12 cellular contexts compared by ENCODE assay signal in genomic region chr4:75848891-75849290, GRCh38. TPM values are rescaled to one million over a fixed set of nuclear protein-coding genes. Genes with fewer than 3 reads are reported as not detected.
A peak's percentile ranks its signal among the peaks of the same experiment; 100 is the strongest.
DNase-seq lines count a peak whose midpoint lies in the region; ATAC-seq and TF ChIP-seq lines count a peak whose summit lies in the region.
"Had no signal": no experiment of that assay in that cellular context is flagged by ENCODE, and none has a peak within 500 bp of the region (broad histone marks: within the 10 kb centered on the region; RNA-seq: fewer than 3 reads in every experiment).

No MANE protein-coding gene starts in this region.

- no peak overlapping the region for H3K4me3 Mint-ChIP-seq in activated CD8-positive, alpha-beta memory T cell treated with anti-CD3 and anti-CD28 coated beads, Interleukin-2, amount 10 ng/mL, durations not matched to agents 7 days and 5 days

- peak; percentile 49 for ATAC-seq in activated CD8-positive, alpha-beta memory T cell treated with anti-CD3 and anti-CD28 coated beads, Interleukin-2, amount 10 ng/mL, durations not matched to agents 7 days and 5 days
- ATAC-seq in HCT116, result no peak

- H3K27ac Mint-ChIP-seq in activated CD8-positive, alpha-beta memory T cell treated with anti-CD3 and anti-CD28 coated beads, Interleukin-2, amount 10 ng/mL, durations not matched to agents 7 days and 5 days, result no peak overlapping the region

- peaks cover 0 to 21% of the 10 kb centered on the region in 2 experiments; a peak in 2 of 4 replicates for H3K4me1 ChIP-seq in HCT116 (ENCODE audit: control insufficient read depth in 1 of 2, insufficient read depth in 2 of 2, low read length in 2 of 2)
- peaks cover 28% of the 10 kb centered on the region for H3K4me1 ChIP-seq in adipocyte (ENCODE audit: control insufficient read depth, insufficient read depth, low read length)
- peaks cover 44% of the 10 kb centered on the region for H3K4me1 ChIP-seq in osteoblast (ENCODE audit: insufficient read depth, low read length)
- no peaks in the 10 kb centered on the region for H3K4me1 ChIP-seq in effector memory CD4-positive, alpha-beta T cell (ENCODE audit: control insufficient read depth, insufficient read depth, low read length, poor library complexity, severe bottlenecking)
- H3K4me1 ChIP-seq in ascending aorta, result peaks cover 0 to 2% of the 10 kb centered on the region in 2 donors

- H3K36me3 ChIP-seq in HCT116 (ENCODE audit: control insufficient read depth in 1 of 2, insufficient read depth in 2 of 2, low read length in 2 of 2) (no peaks in the 10 kb centered on the region), adipocyte (ENCODE audit: control insufficient read depth, insufficient read depth, low read length, severe bottlenecking) (no peaks in the 10 kb centered on the region), osteoblast (ENCODE audit: insufficient read depth, low read length) (no peaks in the 10 kb centered on the region), ascending aorta (no peaks in the 10 kb centered on the region)
- no peaks in the 10 kb centered on the region for H3K36me3 ChIP-seq in effector memory CD4-positive, alpha-beta T cell (ENCODE audit: control insufficient read depth, insufficient read depth, low read length)

- POLR2A ChIA-PET in HCT116 (lab: Charles Lee), result no interaction called here

- no peaks in the 10 kb centered on the region for H4K20me1 ChIP-seq in HCT116 (ENCODE audit: insufficient read depth)
- no peaks in the 10 kb centered on the region for H4K20me1 ChIP-seq in osteoblast (ENCODE audit: insufficient read depth, low read length)

- H3K27me3 ChIP-seq in HCT116 (ENCODE audit: insufficient read depth, low read length), result no peaks in the 10 kb centered on the region
- H3K27me3 ChIP-seq in adipocyte (replicated peaks; ENCODE audit: control insufficient read depth, insufficient read depth, low read length), result peaks cover 1% of the 10 kb centered on the region
- no peaks in the 10 kb centered on the region for H3K27me3 ChIP-seq in osteoblast (ENCODE audit: insufficient read depth, low read length)
- no peaks in the 10 kb centered on the region for H3K27me3 ChIP-seq in effector memory CD4-positive, alpha-beta T cell (replicated peaks; ENCODE audit: control insufficient read depth, insufficient read depth, low read length, poor library complexity, severe bottlenecking)
- H3K27me3 ChIP-seq in ascending aorta, result no peaks in the 10 kb centered on the region
- H3K27me3 ChIP-seq: body of pancreas had no signal

- no peak for TF ChIP-seq CTCF in HCT116 (IDR thresholded peaks at IDR 0.05 in 2 of 3, conservative IDR thresholded peaks at IDR 0.05 in 1 of 3; ENCODE audit: borderline replicate concordance in 1 of 3, insufficient read depth in 1 of 3, low read depth in 2 of 3, low read length in 2 of 3)
- no peak for TF ChIP-seq CTCF in osteoblast (IDR thresholded peaks at IDR 0.05; ENCODE audit: extremely low read depth, low read depth, low read length)
- TF ChIP-seq CTCF in ascending aorta (IDR thresholded peaks at IDR 0.05), result no peak

- RAD21 ChIA-PET in HCT116 (lab: Charles Lee; ENCODE audit: low non-redundant PET in 1 of 2, low total read pairs in 2 of 2, uncharacterized antibody in 2 of 2, unreplicated experiment in 2 of 2), result no interaction called here

- H3K4me1 Mint-ChIP-seq in activated CD8-positive, alpha-beta memory T cell treated with anti-CD3 and anti-CD28 coated beads, Interleukin-2, amount 10 ng/mL, durations not matched to agents 7 days and 5 days, result peaks cover 19% of the 10 kb centered on the region

- CTCF ChIA-PET in activated CD8-positive, alpha-beta memory T cell treated with anti-CD3 and anti-CD28 coated beads, Interleukin-2, amount 10 ng/mL, durations not matched to agents 7 days and 5 days (lab: Charles Lee), result interaction anchor here (0.9 to 1.9 kb wide), 13 partner anchors 17 to 289 kb away, joined by 3 to 15 read pairs (median 4); no protein-coding TSS in a partner anchor
- CTCF ChIA-PET in HCT116 (lab: Charles Lee), result interaction anchor here (1.0 to 1.6 kb wide), 3 partner anchors 10 to 194 kb away, joined by 3 to 7 read pairs (median 4); no protein-coding TSS in a partner anchor

- H3K9ac ChIP-seq in HCT116 (ENCODE audit: low read length) (no peak overlapping the region), adipocyte (ENCODE audit: low read length) (no peak overlapping the region)

- H3K4me3 ChIP-seq in HCT116 (replicated peaks in 1 of 2; ENCODE audit: low read depth in 1 of 2, low read length in 2 of 2), result no peak overlapping the region
- H3K4me3 ChIP-seq in adipocyte (ENCODE audit: low read length), result no peak overlapping the region
- H3K4me3 ChIP-seq in osteoblast (ENCODE audit: insufficient read depth, low read length), result no peak overlapping the region
- H3K4me3 ChIP-seq in effector memory CD4-positive, alpha-beta T cell (ENCODE audit: insufficient read depth, low read depth, low read length, poor library complexity, severe bottlenecking), result no peak overlapping the region
- H3K4me3 ChIP-seq in ascending aorta, result no peak overlapping the region
- H3K4me3 ChIP-seq: body of pancreas, psoas muscle had no signal

- no TSS peak for BruUV-seq in HCT116 (replicated peaks; lab: Mats Ljungman, UMichigan)

- no peak for DNase-seq in activated CD8-positive, alpha-beta memory T cell treated with anti-CD3 and anti-CD28 coated beads, Interleukin-2, amount 10 ng/mL, durations not matched to agents 7 days and 5 days
- no peak for DNase-seq in activated CD8-positive, alpha-beta memory T cell treated with anti-CD3 and anti-CD28 coated beads, Interleukin-2, amount 50 U/mL, for 48 hours
- DNase-seq in HCT116 (ENCODE audit: low read depth, low spot score) (no peak), adipocyte (ENCODE audit: low read depth) (peak; percentile 22), osteoblast (ENCODE audit: insufficient read length, low spot score, missing footprints) (peak; percentile 38), NCI-H1694 (lab: John Stamatoyannopoulos, UW) (no peak), ascending aorta (ENCODE audit: low spot score in 2 of 2) (no peak)
- no peak for DNase-seq in effector memory CD4-positive, alpha-beta T cell

- intact Hi-C loops in HCT116 (cut with micrococcal nuclease), result loop anchor here (10.0 kb wide), 1 partner anchor 194 kb away; no protein-coding TSS in a partner anchor
- intact Hi-C loops in ascending aorta (cut with DNase I), result loop anchor here (5.0 kb wide), 2 partner anchors 127 to 192 kb away; partner anchors contain the start of gene USO1

- H3K9me2 ChIP-seq in HCT116 (ENCODE audit: insufficient read depth), result no peaks in the 10 kb centered on the region

- TF ChIP-seq POLR2A in HCT116 (IDR thresholded peaks at IDR 0.05; ENCODE audit: borderline replicate concordance, extremely low read depth, insufficient read depth, insufficient read length), result no peak

- TF ChIP-seq RAD21 in HCT116 (IDR thresholded peaks at IDR 0.05; ENCODE audit: low read depth), result no peak

- H3K79me2 ChIP-seq in HCT116 (ENCODE audit: insufficient read depth, low read length) (no peaks in the 10 kb centered on the region), osteoblast (ENCODE audit: insufficient read depth, low read length) (no peaks in the 10 kb centered on the region)

- H3K27ac ChIP-seq in HCT116 (ENCODE audit: low read depth, low read length), result no peak overlapping the region
- peak overlapping the region; percentile 58 for H3K27ac ChIP-seq in osteoblast (ENCODE audit: low read depth, low read length)
- H3K27ac ChIP-seq in effector memory CD4-positive, alpha-beta T cell (ENCODE audit: insufficient read depth, low read length, poor library complexity, severe bottlenecking), result no peak overlapping the region
- no peak overlapping the region for H3K27ac ChIP-seq in ascending aorta
- H3K27ac ChIP-seq: body of pancreas had no signal

- H3K9me3 ChIP-seq in HCT116 (ENCODE audit: control insufficient read depth in 1 of 2, insufficient read depth in 1 of 2, low read depth in 1 of 2, low read length in 2 of 2) (no peaks in the 10 kb centered on the region), adipocyte (ENCODE audit: control insufficient read depth, low read length) (no peaks in the 10 kb centered on the region), osteoblast (ENCODE audit: low read depth, low read length) (no peaks in the 10 kb centered on the region), ascending aorta (no peaks in the 10 kb centered on the region)
- H3K9me3 ChIP-seq in effector memory CD4-positive, alpha-beta T cell (ENCODE audit: control insufficient read depth, low read length), result no peaks in the 10 kb centered on the region
- H3K9me3 ChIP-seq: body of pancreas, psoas muscle had no signal

- no peaks in the 10 kb centered on the region for H3K36me3 Mint-ChIP-seq in activated CD8-positive, alpha-beta memory T cell treated with anti-CD3 and anti-CD28 coated beads, Interleukin-2, amount 10 ng/mL, durations not matched to agents 7 days and 5 days
- H3K36me3 Mint-ChIP-seq: naive B cell had no signal

- H3K4me2 ChIP-seq in HCT116 (ENCODE audit: low read length) (peak overlapping the region; percentile 63; the same call in 1 of the 2 replicates), osteoblast (ENCODE audit: insufficient read depth, low read length) (peak overlapping the region; percentile 60)

- peaks cover 10% of the 10 kb centered on the region for H3K27me3 Mint-ChIP-seq in activated CD8-positive, alpha-beta memory T cell treated with anti-CD3 and anti-CD28 coated beads, Interleukin-2, amount 10 ng/mL, durations not matched to agents 7 days and 5 days

- no peaks in the 10 kb centered on the region for H3K9me3 Mint-ChIP-seq in activated CD8-positive, alpha-beta memory T cell treated with anti-CD3 and anti-CD28 coated beads, Interleukin-2, amount 10 ng/mL, durations not matched to agents 7 days and 5 days (ENCODE audit: low read depth)

- H2AFZ ChIP-seq in HCT116 (ENCODE audit: low read depth, low read length, poor library complexity, severe bottlenecking) (peak overlapping the region; percentile 94), osteoblast (ENCODE audit: low read length) (no peak overlapping the region)

TF ChIP-seq in HCT116, 20 proteins besides CTCF, POLR2A, EP300 and RAD21 (continues in another document):
- TF ChIP-seq TCF7L2 (IDR thresholded peaks at IDR 0.05; ENCODE audit: borderline replicate concordance, extremely low read depth, insufficient read depth, insufficient read length), result no peak
- no peak for TF ChIP-seq POLR2AphosphoS5 (IDR thresholded peaks at IDR 0.05; ENCODE audit: low read depth, low read length)
- no peak for TF ChIP-seq ZFX (IDR thresholded peaks at IDR 0.05)
- no peak for TF ChIP-seq SRF (IDR thresholded peaks at IDR 0.05; ENCODE audit: low read depth)
- no peak for TF ChIP-seq EZH2 (IDR thresholded peaks at IDR 0.05)
- TF ChIP-seq SP1 (IDR thresholded peaks at IDR 0.05; ENCODE audit: low read depth), result no peak
- TF ChIP-seq EGR1 (IDR thresholded peaks at IDR 0.05; ENCODE audit: low read depth), result no peak
- no peak for TF ChIP-seq CBX3 (IDR thresholded peaks at IDR 0.05; ENCODE audit: low read depth)
- no peak for TF ChIP-seq CEBPB (IDR thresholded peaks at IDR 0.05; ENCODE audit: low read depth)
- no peak for TF ChIP-seq EZH2phosphoT487 (IDR thresholded peaks at IDR 0.05; ENCODE audit: borderline replicate concordance)

RNA-seq across cellular contexts. Expression of gene PPEF2, which starts 53.4 kb away (rescaled TPM):
- total RNA-seq in activated CD8-positive, alpha-beta memory T cell treated with anti-CD3 and anti-CD28 coated beads, Interleukin-2, amount 10 ng/mL, durations not matched to agents 7 days and 5 days, result under 1 TPM in 1 of 2 experiments, not detected in 1; 0.29 TPM
- total RNA-seq in HCT116 (2021; ENCODE audit: unreplicated experiment), result not detected
- polyA plus RNA-seq in HCT116 (2012), result not detected in 2 replicates
- total RNA-seq in osteoblast, result not detected in 2 replicates
- total RNA-seq in ascending aorta, result not detected
- total RNA-seq: body of pancreas, psoas muscle had no signal
- polyA plus RNA-seq: liver had no signal

Comparison
In these comparisons a context has a peak if more than half of its experiments do, and no peak if none do; other contexts are left out.
1. DNase-seq: peak in adipocyte (single experiment) and osteoblast (single experiment); none in activated CD8-positive, alpha-beta memory T cell treated with anti-CD3 and anti-CD28 coated beads, Interleukin-2, amount 10 ng/mL, durations not matched to agents 7 days and 5 days (single experiment), activated CD8-positive, alpha-beta memory T cell treated with anti-CD3 and anti-CD28 coated beads, Interleukin-2, amount 50 U/mL, for 48 hours (single experiment), HCT116 (single experiment), NCI-H1694 (single experiment), effector memory CD4-positive, alpha-beta T cell (0 of 3) and ascending aorta (0 of 2).